ENCODE assay signal across 8 cellular contexts in genomic region chr19:16324384-16325160, GRCh38. TPM values are rescaled to one million over a fixed set of nuclear protein-coding genes. Genes with fewer than 3 reads are reported as not detected.
DNase-seq lines count a peak whose midpoint lies in the region; ATAC-seq and TF ChIP-seq lines count a peak whose summit lies in the region.

KLF2 (plus strand) TSS chr19:16324826; CDS start chr19:16324924, 98 bp downstream.

- no peaks in the 10 kb centered on the region for H3K9me3 ChIP-seq in neural cell (ENCODE audit: low read length)

- no peaks in the 10 kb centered on the region for H3F3A ChIP-seq in neural cell (ENCODE audit: insufficient read depth, low read length, poor library complexity, severe bottlenecking)

- no peak for TF ChIP-seq RAD21 in neural cell (conservative IDR thresholded peaks at IDR 0.05)

- H3K4me3 ChIP-seq in fibroblast of villous mesenchyme (ENCODE audit: low read depth, low read length), result peak within 1 kb of the TSS; percentile 65
- H3K4me3 ChIP-seq in neural cell (ENCODE audit: low read length), result peak within 1 kb of the TSS; percentile 66

- no peaks in the 10 kb centered on the region for H3K9me2 ChIP-seq in neural cell (ENCODE audit: insufficient read depth, low read length)

- TF ChIP-seq EP300 in neural cell (conservative IDR thresholded peaks at IDR 0.05; ENCODE audit: poor library complexity, severe bottlenecking), result peak; percentile 60

- H3K9me3 Mint-ChIP-seq in stimulated activated naive CD8-positive, alpha-beta T cell treated with anti-CD3 and anti-CD28 coated beads, Interleukin-15, Interleukin-2, amounts not matched to agents 100 ng/mL and 50 ng/mL, for 24 hours, result no peaks in the 10 kb centered on the region

- H3K4me2 ChIP-seq in neural cell (ENCODE audit: low read length), result peak within 1 kb of the TSS; percentile 51

- H4K20me1 ChIP-seq in neural cell (ENCODE audit: insufficient read depth), result no peaks in the 10 kb centered on the region

- no peak for TF ChIP-seq CTCF in C4-2B (conservative IDR thresholded peaks at IDR 0.05)
- TF ChIP-seq CTCF in fibroblast of villous mesenchyme (IDR thresholded peaks at IDR 0.05; ENCODE audit: insufficient read depth, low read depth, low read length), result no peak
- TF ChIP-seq CTCF in neural cell (IDR thresholded peaks at IDR 0.05; ENCODE audit: poor library complexity, severe bottlenecking), result no peak

- peaks cover 67% of the 10 kb centered on the region for H3K4me1 Mint-ChIP-seq in stimulated activated naive CD8-positive, alpha-beta T cell treated with anti-CD3 and anti-CD28 coated beads, Interleukin-15, Interleukin-2, amounts not matched to agents 100 ng/mL and 50 ng/mL, for 24 hours (ENCODE audit: low read depth)

- no peaks in the 10 kb centered on the region for H3K36me3 ChIP-seq in neural cell (ENCODE audit: insufficient read depth, low read length)

- H3K36me3 Mint-ChIP-seq in stimulated activated naive CD8-positive, alpha-beta T cell treated with anti-CD3 and anti-CD28 coated beads, Interleukin-15, Interleukin-2, amounts not matched to agents 100 ng/mL and 50 ng/mL, for 24 hours (ENCODE audit: low read depth), result peaks cover 9% of the 10 kb centered on the region

- DNase-seq in RPMI7951 (ENCODE audit: low read depth), result peak; percentile 92
- peak; percentile 83 for DNase-seq in activated T-helper 9 cell treated with anti-CD3 and anti-CD28 coated beads, Interleukin-2, amount 50 U/mL, for 16 hours (ENCODE audit: low read depth)
- peak; percentile 93 for DNase-seq in fibroblast of villous mesenchyme (ENCODE audit: low read depth)

- peak within 1 kb of the TSS; percentile 71 for H3K27ac ChIP-seq in C4-2B
- H3K27ac ChIP-seq in neural cell (ENCODE audit: low read length), result no peak within 1 kb of the TSS

- peaks cover 41% of the 10 kb centered on the region for H3K27me3 Mint-ChIP-seq in stimulated activated naive CD8-positive, alpha-beta T cell treated with anti-CD3 and anti-CD28 coated beads, Interleukin-15, Interleukin-2, amounts not matched to agents 100 ng/mL and 50 ng/mL, for 24 hours

- no peaks in the 10 kb centered on the region for H3K79me2 ChIP-seq in neural cell (replicated peaks; ENCODE audit: insufficient read depth, low read length)

- no peak within 1 kb of the TSS for H3K27ac Mint-ChIP-seq in stimulated activated naive CD8-positive, alpha-beta T cell treated with anti-CD3 and anti-CD28 coated beads, Interleukin-15, Interleukin-2, amounts not matched to agents 100 ng/mL and 50 ng/mL, for 24 hours

- H2AFZ ChIP-seq in neural cell (ENCODE audit: low read depth, low read length), result no peak within 1 kb of the TSS

- H3K4me3 Mint-ChIP-seq in stimulated activated naive CD8-positive, alpha-beta T cell treated with anti-CD3 and anti-CD28 coated beads, Interleukin-15, Interleukin-2, amounts not matched to agents 100 ng/mL and 50 ng/mL, for 24 hours, result peak within 1 kb of the TSS; percentile 35

- peaks cover 72% of the 10 kb centered on the region for H3K27me3 ChIP-seq in neural cell (ENCODE audit: insufficient read depth, low read depth, low read length)

- peak within 1 kb of the TSS; percentile 62 for H3K9ac ChIP-seq in neural cell (ENCODE audit: low read length)

- peak; percentile 77 for ATAC-seq in GM19324 (IDR thresholded peaks at IDR 0.05; ENCODE audit: low FRiP score, unreplicated experiment)
- ATAC-seq in HG03469 (IDR thresholded peaks at IDR 0.05; ENCODE audit: unreplicated experiment), result peak; percentile 35

TF ChIP-seq in neural cell, 6 proteins besides CTCF, POLR2A, EP300 and RAD21:
- TF ChIP-seq POLR2AphosphoS5 (IDR thresholded peaks at IDR 0.05) (peak; percentile 47), REST (IDR thresholded peaks at IDR 0.05; ENCODE audit: borderline replicate concordance) (no peak), MXI1 (conservative IDR thresholded peaks at IDR 0.05; ENCODE audit: poor library complexity, severe bottlenecking) (no peak)

RNA-seq across cellular contexts. Expression of gene KLF2, which starts in this region (rescaled TPM):
- total RNA-seq in RPMI7951 (2014; rRNA removed; shearing (Covaris generic)), result 2.8 and 3.0 TPM in 2 replicates
- total RNA-seq in fibroblast of villous mesenchyme, result 3.0 and 6.8 TPM in 2 replicates
- 0.15 and 0.32 TPM in 2 replicates for polyA plus RNA-seq in neural cell
- polyA minus RNA-seq in neural cell, result 0.58 and 2.4 TPM in 2 replicates
